18 cellular contexts compared by ENCODE assay signal in genomic region chr17:77115510-77115909, GRCh38. TPM values are rescaled to one million over a fixed set of nuclear protein-coding genes. Genes with fewer than 3 reads are reported as not detected.
DNase-seq lines count a peak whose midpoint lies in the region; ATAC-seq and TF ChIP-seq lines count a peak whose summit lies in the region.
"Had no signal": no experiment of that assay in that cellular context is flagged by ENCODE, and none has a peak within 500 bp of the region (broad histone marks: within the 10 kb centered on the region; RNA-seq: fewer than 3 reads in every experiment).

No MANE protein-coding gene starts in this region.

- TF ChIP-seq CTCF in lung (IDR thresholded peaks at IDR 0.05; ENCODE audit: control extremely low read depth, extremely low read depth) (no peak), body of pancreas (IDR thresholded peaks at IDR 0.05) (no peak), MM.1S (IDR thresholded peaks at IDR 0.05; ENCODE audit: low read length) (no peak)

- H2AFZ ChIP-seq in MM.1S (ENCODE audit: low read length): no peak overlapping the region
- H2AFZ ChIP-seq: neural progenitor cell had no signal

- no peak overlapping the region for H3K4me2 ChIP-seq in MM.1S (ENCODE audit: low read depth, low read length)
- H3K4me2 ChIP-seq: neural progenitor cell had no signal

- DNase-seq in amniotic epithelial cell (ENCODE audit: low read depth) (peak; percentile 70), dermis blood vessel endothelial cell (peak; percentile 81), lung (ENCODE audit: low spot score) (no peak), superior temporal gyrus (ENCODE audit: extremely low spot score) (peak; percentile 71), body of pancreas (no peak), MM.1S (no peak), putamen (ENCODE audit: low spot score) (no peak)
- no peak for DNase-seq in stimulated activated CD4-positive, alpha-beta T cell treated with anti-CD3 and anti-CD28 coated beads, Interleukin-4, amount 100 ng/mL, for 1 hour
- DNase-seq: activated gamma-delta T cell treated with Interleukin-2 at 50 U/mL for 16 hours; EL; erythroblast; NCI-H2029; NCI-H446 treated with DMSO at 0.1 percent for 48 hours; NK-92 treated with Interleukin-12 subunit alpha and Interleukin-12 subunit beta, amount 100 ng/mL, for 24 hours; stimulated activated CD4-positive, alpha-beta T cell treated with anti-CD3 and anti-CD28 coated beads, Interleukin-1b, Interleukin-23, amount 100 ng/mL, for 48 hours had no signal

- no peak overlapping the region for H3K9ac ChIP-seq in MM.1S (ENCODE audit: low read length)
- H3K9ac ChIP-seq: neural progenitor cell had no signal

- no peaks in the 10 kb centered on the region for H4K20me1 ChIP-seq in MM.1S (ENCODE audit: insufficient read depth, low read length)

- H3K27ac ChIP-seq in lung (ENCODE audit: low read depth in 1 of 2, low read length in 1 of 2) (peak overlapping the region; percentile 52 to 73), body of pancreas (peak overlapping the region in 1 of 4 donors; percentile 49), MM.1S (ENCODE audit: low read length) (no peak overlapping the region)
- H3K27ac ChIP-seq: neural progenitor cell, RWPE1 had no signal

- 29 to 48% methylated on average over 2 of the region's 2 CpGs for WGBS in lung, 2 donors
- 68 to 83% methylated on average over 2 of the region's 2 CpGs for WGBS in body of pancreas, 2 donors

- no peak for TF ChIP-seq POLR2A in body of pancreas (IDR thresholded peaks at IDR 0.05)

- H3K4me3 ChIP-seq in lung (no peak overlapping the region), body of pancreas (no peak overlapping the region), MM.1S (ENCODE audit: low read length) (no peak overlapping the region)
- H3K4me3 ChIP-seq: K562, neural progenitor cell had no signal

- no peaks in the 10 kb centered on the region for H3K36me3 ChIP-seq in lung (ENCODE audit: control insufficient read depth in 2 of 2, insufficient read depth in 2 of 2, low read length in 2 of 2)
- H3K36me3 ChIP-seq in body of pancreas (replicated peaks in 1 of 2; ENCODE audit: insufficient read depth in 1 of 2, low read depth in 2 of 2): no peaks in the 10 kb centered on the region
- no peaks in the 10 kb centered on the region for H3K36me3 ChIP-seq in MM.1S (replicated peaks; ENCODE audit: insufficient read depth, low read length)
- H3K36me3 ChIP-seq: neural progenitor cell had no signal

- H3K4me1 ChIP-seq in lung (ENCODE audit: control insufficient read depth in 2 of 2, insufficient read depth in 2 of 2, low read length in 2 of 2) (peaks cover 0 to 14% of the 10 kb centered on the region in 2 donors), body of pancreas (peaks cover 25% of the 10 kb centered on the region), MM.1S (ENCODE audit: low read length) (0 out of 2 replicates have a peak, but pooled peaks cover 4% of the 10 kb centered on the region)
- H3K4me1 ChIP-seq: neural progenitor cell had no signal

- no peaks in the 10 kb centered on the region for H3F3A ChIP-seq in MM.1S (ENCODE audit: insufficient read depth, low read length)

- intact Hi-C loops in body of pancreas (cut with DNase I): no loop called here

- H3K9me2 ChIP-seq in MM.1S (replicated peaks; ENCODE audit: insufficient read depth, low read length): no peaks in the 10 kb centered on the region

- ATAC-seq in lung (ENCODE audit: insufficient read depth, low FRiP score) (no peak), body of pancreas (no peak)
- ATAC-seq: K562 had no signal

- no peaks in the 10 kb centered on the region for H3K79me2 ChIP-seq in MM.1S (ENCODE audit: low read length)

- no peaks in the 10 kb centered on the region for H3K9me3 ChIP-seq in lung (ENCODE audit: control insufficient read depth in 2 of 2, insufficient read depth in 1 of 2, low read length in 1 of 2)
- H3K9me3 ChIP-seq in body of pancreas: no peaks in the 10 kb centered on the region
- H3K9me3 ChIP-seq in MM.1S (replicated peaks; ENCODE audit: insufficient read depth, low read length): no peaks in the 10 kb centered on the region

- H3K27me3 ChIP-seq in lung (ENCODE audit: control insufficient read depth, insufficient read depth): no peaks in the 10 kb centered on the region
- H3K27me3 ChIP-seq in body of pancreas: no peaks in the 10 kb centered on the region
- no peaks in the 10 kb centered on the region for H3K27me3 ChIP-seq in MM.1S (replicated peaks; ENCODE audit: insufficient read depth, low read length)
- H3K27me3 ChIP-seq: neural progenitor cell had no signal

RNA-seq across cellular contexts. Expression of gene SEC14L1, which starts 25.3 kb away (rescaled TPM):
- 322 and 488 TPM in 2 replicates for total RNA-seq in dermis blood vessel endothelial cell
- 100 to 1,000 TPM; 156 to 171 TPM for total RNA-seq in lung
- 100 to 1,000 TPM in 1 of 2 donors, 10 to 100 TPM in 1; 41.6 to 114 TPM for polyA plus RNA-seq in lung
- 10 to 100 TPM; 22.1 to 36.8 TPM for total RNA-seq in body of pancreas

Comparison
In these comparisons a context has a peak if more than half of its experiments do, and no peak if none do; other contexts are left out.
1. DNase-seq: peak in amniotic epithelial cell (single experiment), dermis blood vessel endothelial cell (single experiment) and superior temporal gyrus (single experiment); none in lung (single experiment), body of pancreas (0 of 4), stimulated activated CD4-positive, alpha-beta T cell treated with anti-CD3 and anti-CD28 coated beads, Interleukin-4, amount 100 ng/mL, for 1 hour (single experiment), MM.1S (single experiment) and putamen (single experiment).